ENCODE assay signal across 9 cellular contexts in the genomic region with DNA sequence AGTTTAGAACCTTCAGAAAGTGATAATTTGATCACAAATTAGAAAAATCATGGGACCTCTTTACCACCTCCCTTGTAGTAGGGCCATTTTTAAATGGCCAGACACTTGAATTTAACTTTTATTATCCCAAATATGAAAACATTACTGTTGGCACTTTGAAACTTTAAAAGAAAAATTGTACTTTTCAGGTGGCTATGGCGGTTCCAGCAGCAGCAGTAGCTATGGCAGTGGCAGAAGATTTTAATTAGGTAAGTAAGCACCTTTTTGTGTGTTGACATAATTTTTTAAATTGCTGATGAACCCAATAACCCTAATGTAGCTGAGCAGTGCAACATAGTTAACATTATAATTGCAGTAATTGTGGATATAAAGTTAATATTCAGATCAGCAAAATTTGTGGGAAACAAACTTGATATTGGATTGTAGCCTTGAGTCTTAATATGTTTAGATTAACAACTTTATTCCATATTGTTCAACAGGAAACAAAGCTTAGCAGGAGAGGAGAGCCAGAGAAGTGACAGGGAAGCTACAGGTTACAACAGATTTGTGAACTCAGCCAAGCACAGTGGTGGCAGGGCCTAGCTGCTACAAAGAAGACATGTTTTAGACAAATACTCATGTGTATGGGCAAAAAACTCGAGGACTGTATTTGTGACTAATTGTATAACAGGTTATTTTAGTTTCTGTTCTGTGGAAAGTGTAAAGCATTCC. TPM values are rescaled to one million over a fixed set of nuclear protein-coding genes. Genes with fewer than 3 reads are reported as not detected.
DNase-seq lines count a peak whose midpoint lies in the region; ATAC-seq, FAIRE-seq and TF ChIP-seq lines count a peak whose summit lies in the region.
"Not testable (repeated sequence)": the region's sequence is repeated elsewhere in the genome, so short reads cannot be mapped to it uniquely, and the experiment has no call there.
"Had no signal": no experiment of that assay in that cellular context is flagged by ENCODE, and none has a peak within 500 bp of the region (broad histone marks: within the 10 kb centered on the region; RNA-seq: fewer than 3 reads in every experiment).

No MANE protein-coding gene starts in this region.

- ATAC-seq in stimulated activated naive B cell treated with anti-CD40 and anti-IgM and Interleukin-4, amounts not matched to agents 10 μg/mL and 1 μg/mL and 100 μg/mL, for 72 hours (replicated peaks), result not testable (repeated sequence)

- intact Hi-C loops in activated naive CD4-positive, alpha-beta T cell treated with anti-CD3 and anti-CD28 coated beads for 36 hours (cut with micrococcal nuclease), result loop anchor here (5.0 kb wide), 3 partner anchors 202 to 1077 kb away; a partner anchor contains a TSS

- not testable (repeated sequence) for TF ChIP-seq CTCF in BE2C (IDR thresholded peaks at IDR 0.05; ENCODE audit: low read depth, low read length); HEK293 (tag by site-specific recombination; IDR thresholded peaks at IDR 0.05); H1 (IDR thresholded peaks at IDR 0.05; ENCODE audit: control extremely low read depth in 1 of 3, insufficient read depth in 1 of 3, low read depth in 1 of 3, low read length in 3 of 3); neural cell (IDR thresholded peaks at IDR 0.05; ENCODE audit: poor library complexity, severe bottlenecking)

- TF ChIP-seq EP300 in H1 (IDR thresholded peaks at IDR 0.05; ENCODE audit: borderline replicate concordance in 1 of 2, low read depth in 2 of 2, low read length in 2 of 2); neural cell (conservative IDR thresholded peaks at IDR 0.05; ENCODE audit: poor library complexity, severe bottlenecking): not testable (repeated sequence)

- H4K91ac ChIP-seq in H1 (replicated peaks; ENCODE audit: insufficient read length, low read length), result not testable (repeated sequence)

- TF ChIP-seq RAD21 in H1 (IDR thresholded peaks at IDR 0.05 in 1 of 2, conservative IDR thresholded peaks at IDR 0.05 in 1 of 2; ENCODE audit: low read depth in 2 of 2, low read length in 2 of 2); neural cell (conservative IDR thresholded peaks at IDR 0.05): not testable (repeated sequence)

- not testable (repeated sequence) for H3K9me3 Mint-ChIP-seq in activated naive CD4-positive, alpha-beta T cell treated with anti-CD3 and anti-CD28 coated beads for 36 hours; stimulated activated naive B cell treated with anti-CD40 and anti-IgM and Interleukin-4, amounts not matched to agents 10 μg/mL and 1 μg/mL and 100 μg/mL, for 72 hours

- H3K36me3 ChIP-seq in BE2C (peaks cover 78% of the 10 kb centered on the region), HEK293 (ENCODE audit: control insufficient read depth in 2 of 2, insufficient read depth in 1 of 2, low read length in 2 of 2) (peaks cover 53 to 73% of the 10 kb centered on the region in 2 experiments), H1 (ENCODE audit: control insufficient read depth in 2 of 4, insufficient read depth in 4 of 4, low read length in 3 of 4) (peaks cover 43 to 75% (median 60%) of the 10 kb centered on the region in 4 experiments), iPS-18a (ENCODE audit: control insufficient read depth, low read depth, low read length) (peaks cover 68% of the 10 kb centered on the region), neural cell (ENCODE audit: insufficient read depth, low read length) (peaks cover 18% of the 10 kb centered on the region)

- H3K79me2 ChIP-seq in H1 (ENCODE audit: control insufficient read depth in 1 of 2, insufficient read depth in 2 of 2, low read length in 2 of 2) (peaks cover 8 to 40% of the 10 kb centered on the region in 2 experiments; a peak in 3 of 4 replicates), neural cell (replicated peaks; ENCODE audit: insufficient read depth, low read length) (peaks cover 37% of the 10 kb centered on the region)

- peaks cover 18 to 22% of the 10 kb centered on the region in 2 experiments for H4K20me1 ChIP-seq in H1 (replicated peaks in 1 of 2; ENCODE audit: control insufficient read depth in 1 of 2, insufficient read depth in 2 of 2, low read length in 2 of 2)
- peaks cover 27% of the 10 kb centered on the region for H4K20me1 ChIP-seq in neural cell (ENCODE audit: insufficient read depth)

- not testable (repeated sequence) for H3K56ac ChIP-seq in H1 (replicated peaks; ENCODE audit: insufficient read length, low read depth, low read length)

- not testable (repeated sequence) for H3K36me3 Mint-ChIP-seq in activated naive CD4-positive, alpha-beta T cell treated with anti-CD3 and anti-CD28 coated beads for 36 hours (ENCODE audit: low read depth)
- peaks cover 18 to 32% of the 10 kb centered on the region in 2 donors for H3K36me3 Mint-ChIP-seq in stimulated activated naive B cell treated with anti-CD40 and anti-IgM and Interleukin-4, amounts not matched to agents 10 μg/mL and 1 μg/mL and 100 μg/mL, for 72 hours

- WGBS in H1 (ENCODE audit: extremely low coverage in 1 of 2, insufficient coverage in 1 of 2, insufficient read length in 1 of 2, insufficient replicate concordance in 2 of 2, low coverage in 1 of 2, low lambda C conversion rate in 2 of 2, missing lambda C conversion rate in 1 of 2), 2 experiments, result 89% methylated on average over 1 of the region's 2 CpGs; no CpG with 5 or more reads in 1 of the 2 experiments

- H3K4ac ChIP-seq in H1 (replicated peaks; ENCODE audit: insufficient read length, low read depth, low read length), result not testable (repeated sequence)

- 0 out of 2 replicates have a peak overlapping the region, but pooled peaks have one; percentile 20 for H3K27ac ChIP-seq in HEK293 (ENCODE audit: extremely low read depth, low read depth, low read length)
- H3K27ac ChIP-seq in H1 (ENCODE audit: low read depth, low read length); iPS-18a (ENCODE audit: low read length); neural cell (ENCODE audit: low read length): not testable (repeated sequence)

- FAIRE-seq in H1 (lab: Jason Lieb, UNC), result not testable (repeated sequence)

- DNase-seq in BE2C; activated naive CD4-positive, alpha-beta T cell treated with anti-CD3 and anti-CD28 coated beads for 36 hours; H1 (ENCODE audit: low read depth in 1 of 2, low spot score in 2 of 2); stimulated activated naive B cell treated with anti-CD40 and anti-IgM and Interleukin-4, amounts not matched to agents 10 μg/mL and 1 μg/mL and 100 μg/mL, for 72 hours: not testable (repeated sequence)

- not testable (repeated sequence) for H2AFZ ChIP-seq in H1 (ENCODE audit: low read length); neural cell (ENCODE audit: low read depth, low read length)

- not testable (repeated sequence) for H3K27me3 Mint-ChIP-seq in activated naive CD4-positive, alpha-beta T cell treated with anti-CD3 and anti-CD28 coated beads for 36 hours (ENCODE audit: low read depth); stimulated activated naive B cell treated with anti-CD40 and anti-IgM and Interleukin-4, amounts not matched to agents 10 μg/mL and 1 μg/mL and 100 μg/mL, for 72 hours

- not testable (repeated sequence) for H3K9me3 ChIP-seq in BE2C; HEK293 (ENCODE audit: control insufficient read depth, insufficient read depth, low read depth, low read length); H1 (ENCODE audit: insufficient read depth in 2 of 2, low read depth in 1 of 2, low read length in 1 of 2); iPS-18a (ENCODE audit: control insufficient read depth, low read depth, low read length); neural cell (ENCODE audit: low read length)

- H3K4me3 ChIP-seq in BE2C (ENCODE audit: low read depth, low read length), result peak overlapping the region; percentile 78
- peak overlapping the region; percentile 11; the same call in 1 of the 2 replicates for H3K4me3 ChIP-seq in HEK293 (ENCODE audit: low read depth, low read length)
- H3K4me3 ChIP-seq in H1 (ENCODE audit: extremely low read depth in 1 of 4, insufficient read depth in 2 of 4, low read depth in 3 of 4, low read length in 4 of 4), result peak overlapping the region in 2 of 4 experiments; percentile 83 to 98; a peak in 5 of 8 replicates
- peak overlapping the region; percentile 89 for H3K4me3 ChIP-seq in iPS-18a (ENCODE audit: low read length)
- peak overlapping the region; percentile 74 for H3K4me3 ChIP-seq in neural cell (ENCODE audit: low read length)

- POLR2A ChIA-PET in HEK293 (lab: Yijun Ruan, JAX) (interaction anchor here (0.5 to 1.9 kb wide), 6 partner anchors 8 to 95 kb away, joined by 3 to 8 read pairs (median 4); a partner anchor contains a TSS), H1 (lab: Charles Lee; ENCODE audit: partially characterized antibody) (interaction anchor here (0.7 to 15.0 kb wide), 24 partner anchors 10 to 1348 kb away, joined by 3 to 1006 read pairs (median 7); a partner anchor contains a TSS)

- CTCF ChIA-PET in HEK293 (lab: Yijun Ruan, JAX) (interaction anchor here (0.7 to 3.7 kb wide), 7 partner anchors 32 to 88 kb away, joined by 3 to 27 read pairs (median 3); no protein-coding TSS in a partner anchor), H1 (lab: Charles Lee; ENCODE audit: partially characterized antibody) (interaction anchor here (0.7 to 1.7 kb wide), 7 partner anchors 9 to 115 kb away, joined by 3 to 9 read pairs (median 3); a partner anchor contains a TSS)
- CTCF ChIA-PET in activated naive CD4-positive, alpha-beta T cell treated with anti-CD3 and anti-CD28 coated beads for 36 hours (lab: Charles Lee), result interaction anchor here (1.0 to 2.0 kb wide), 5 partner anchors 10 to 72 kb away, joined by 3 to 10 read pairs (median 5); no protein-coding TSS in a partner anchor

- H3K27ac Mint-ChIP-seq in activated naive CD4-positive, alpha-beta T cell treated with anti-CD3 and anti-CD28 coated beads for 36 hours, result peak overlapping the region; percentile 57
- H3K27ac Mint-ChIP-seq in stimulated activated naive B cell treated with anti-CD40 and anti-IgM and Interleukin-4, amounts not matched to agents 10 μg/mL and 1 μg/mL and 100 μg/mL, for 72 hours, result peak overlapping the region; percentile 81

- not testable (repeated sequence) for TF ChIP-seq POLR2A in H1 (IDR thresholded peaks at IDR 0.05; ENCODE audit: control extremely low read depth in 1 of 2, low read depth in 2 of 2, low read length in 2 of 2)

- H2AK5ac ChIP-seq in H1 (ENCODE audit: low read depth, low read length), result not testable (repeated sequence)

- not testable (repeated sequence) for H2BK5ac ChIP-seq in H1 (ENCODE audit: low read depth, low read length)

- H3K14ac ChIP-seq in H1 (ENCODE audit: insufficient read length), result not testable (repeated sequence)

- H3K79me1 ChIP-seq in H1 (ENCODE audit: low read depth, low read length), result not testable (repeated sequence)

- not testable (repeated sequence) for H3K9me2 ChIP-seq in neural cell (ENCODE audit: insufficient read depth, low read length)

- not testable (repeated sequence) for H2BK15ac ChIP-seq in H1 (ENCODE audit: low read length)

- H2BK12ac ChIP-seq in H1 (ENCODE audit: low read depth, low read length), result not testable (repeated sequence)

- H2BK120ac ChIP-seq in H1 (replicated peaks; ENCODE audit: low read depth, low read length), result not testable (repeated sequence)

- not testable (repeated sequence) for H4K8ac ChIP-seq in H1 (ENCODE audit: extremely low read depth, insufficient read depth, low read length)

- not testable (repeated sequence) for H3K9ac ChIP-seq in H1 (replicated peaks in 1 of 4; ENCODE audit: extremely low read depth in 1 of 4, low read depth in 3 of 4, low read length in 3 of 4)
- H3K9ac ChIP-seq in iPS-18a (ENCODE audit: low read length) (peak overlapping the region; percentile 99), neural cell (ENCODE audit: low read length) (peak overlapping the region; percentile 35)

- H3K23ac ChIP-seq in H1 (ENCODE audit: insufficient read length), result not testable (repeated sequence)

- peaks cover 37% of the 10 kb centered on the region for H3K4me1 Mint-ChIP-seq in activated naive CD4-positive, alpha-beta T cell treated with anti-CD3 and anti-CD28 coated beads for 36 hours (ENCODE audit: low read depth)
- peaks cover 22 to 54% of the 10 kb centered on the region in 2 donors for H3K4me1 Mint-ChIP-seq in stimulated activated naive B cell treated with anti-CD40 and anti-IgM and Interleukin-4, amounts not matched to agents 10 μg/mL and 1 μg/mL and 100 μg/mL, for 72 hours

- not testable (repeated sequence) for H3K27me3 ChIP-seq in BE2C; H1 (replicated peaks in 1 of 4; ENCODE audit: control insufficient read depth in 3 of 4, extremely low read depth in 1 of 4, insufficient read depth in 3 of 4, low read length in 3 of 4); iPS-18a (ENCODE audit: control insufficient read depth, insufficient read depth, low read length); neural cell (ENCODE audit: insufficient read depth, low read depth, low read length)

- H4K5ac ChIP-seq in H1 (ENCODE audit: insufficient read length, low read depth, low read length), result not testable (repeated sequence)

- H3K18ac ChIP-seq in H1 (ENCODE audit: extremely low read depth, low read length), result not testable (repeated sequence)

- not testable (repeated sequence) for H3F3A ChIP-seq in neural cell (ENCODE audit: insufficient read depth, low read length, poor library complexity, severe bottlenecking)

- H3K4me3 Mint-ChIP-seq in activated naive CD4-positive, alpha-beta T cell treated with anti-CD3 and anti-CD28 coated beads for 36 hours, result not testable (repeated sequence)
- peak overlapping the region in 1 of 2 donors; percentile 57 for H3K4me3 Mint-ChIP-seq in stimulated activated naive B cell treated with anti-CD40 and anti-IgM and Interleukin-4, amounts not matched to agents 10 μg/mL and 1 μg/mL and 100 μg/mL, for 72 hours

- H3K4me2 ChIP-seq in H1 (ENCODE audit: insufficient read depth in 1 of 2, low read depth in 2 of 2, low read length in 2 of 2) (peak overlapping the region; percentile 62 to 67), neural cell (ENCODE audit: low read length) (peak overlapping the region; percentile 86)

- not testable (repeated sequence) for H3K4me1 ChIP-seq in BE2C; HEK293 (ENCODE audit: control insufficient read depth, insufficient read depth, low read length); H1 (replicated peaks in 1 of 4; ENCODE audit: control insufficient read depth in 3 of 4, insufficient read depth in 4 of 4, low read length in 3 of 4); iPS-18a (ENCODE audit: control insufficient read depth, low read depth, low read length)

- H3K23me2 ChIP-seq in H1 (ENCODE audit: low read depth, low read length), result not testable (repeated sequence)

- not testable (repeated sequence) for H2BK20ac ChIP-seq in H1 (ENCODE audit: low read length)

RNA-seq across cellular contexts. Expression of a gene that starts 3.7 kb away (rescaled TPM):
- polyA plus RNA-seq in BE2C (2012; ENCODE audit: insufficient read depth, insufficient read length, low read depth), result 1,163 TPM
- polyA plus RNA-seq in PFSK-1 (2012; ENCODE audit: insufficient read length, low read depth), result 562 TPM
- total RNA-seq in activated naive CD4-positive, alpha-beta T cell treated with anti-CD3 and anti-CD28 coated beads for 36 hours, result 1,000 to 10,000 TPM; 2,231 to 2,234 TPM
- 2,738 and 2,756 TPM in 2 replicates for total RNA-seq in H1 (2021; fragmentation: NEBNext Ultra II Directional; extraction: Animal tissue kit (Norgen Biotek cat#: 25700))
- polyA plus RNA-seq in H1 (2011; rRNA removed) (645 and 835 TPM in 2 replicates), neural cell (526 and 613 TPM in 2 replicates)
- polyA plus RNA-seq in H1 (2011; cell fraction: cytosol; rRNA removed), result 1,857 TPM
- 829 TPM for polyA plus RNA-seq in H1 (2011; cell fraction: nucleus; rRNA removed)
- 3,527 to 3,732 TPM (median 3,691 TPM) in 4 replicates for polyA plus RNA-seq in H1 (2012, experiment 1 of 2)
- polyA plus RNA-seq in H1 (2012, experiment 2 of 2), result 538 TPM
- polyA plus RNA-seq in H1 (2013, experiment 1 of 2), result 2,134 TPM
- 2,146 TPM for polyA plus RNA-seq in H1 (2013, experiment 2 of 2)
- polyA minus RNA-seq in H1 (2011; rRNA and poly(A)+ RNA removed), result 697 and 783 TPM in 2 replicates
- 622 TPM for polyA minus RNA-seq in H1 (2011; cell fraction: cytosol; rRNA and poly(A)+ RNA removed)
- polyA minus RNA-seq in H1 (2011; cell fraction: nucleus; rRNA and poly(A)+ RNA removed), result 916 TPM
- polyA minus RNA-seq in neural cell, result 448 and 468 TPM in 2 replicates

RNA-seq across cellular contexts. Expression of a gene that starts 4.3 kb away (rescaled TPM):
- polyA plus RNA-seq in BE2C (2012; ENCODE audit: insufficient read depth, insufficient read length, low read depth), result 30.1 TPM
- polyA plus RNA-seq in PFSK-1 (2012; ENCODE audit: insufficient read length, low read depth), result 9.5 TPM
- total RNA-seq in activated naive CD4-positive, alpha-beta T cell treated with anti-CD3 and anti-CD28 coated beads for 36 hours, result 100 to 1,000 TPM; 169 to 173 TPM
- 217 and 231 TPM in 2 replicates for total RNA-seq in H1 (2021; fragmentation: NEBNext Ultra II Directional; extraction: Animal tissue kit (Norgen Biotek cat#: 25700))
- polyA plus RNA-seq in H1 (2011; rRNA removed) (35.4 and 62.4 TPM in 2 replicates), neural cell (57.1 and 64.0 TPM in 2 replicates)
- 52.0 TPM for polyA plus RNA-seq in H1 (2011; cell fraction: cytosol; rRNA removed)
- polyA plus RNA-seq in H1 (2011; cell fraction: nucleus; rRNA removed), result 21.4 TPM
- 44.8 to 102 TPM (median 55.1 TPM) in 4 replicates for polyA plus RNA-seq in H1 (2012, experiment 1 of 2)
- 7.4 TPM for polyA plus RNA-seq in H1 (2012, experiment 2 of 2)
- 74.7 TPM for polyA plus RNA-seq in H1 (2013, experiment 1 of 2)
- polyA plus RNA-seq in H1 (2013, experiment 2 of 2), result 75.0 TPM
- 216 and 244 TPM in 2 replicates for polyA minus RNA-seq in H1 (2011; rRNA and poly(A)+ RNA removed)
- 117 TPM for polyA minus RNA-seq in H1 (2011; cell fraction: cytosol; rRNA and poly(A)+ RNA removed)
- polyA minus RNA-seq in H1 (2011; cell fraction: nucleus; rRNA and poly(A)+ RNA removed), result 68.3 TPM
- 270 and 337 TPM in 2 replicates for polyA minus RNA-seq in neural cell

RNA-seq across cellular contexts. Expression of a gene that starts 16.6 kb away (rescaled TPM):
- 0.97 TPM for polyA plus RNA-seq in BE2C (2012; ENCODE audit: insufficient read depth, insufficient read length, low read depth)
- not detected for polyA plus RNA-seq in PFSK-1 (2012; ENCODE audit: insufficient read length, low read depth)
- total RNA-seq in activated naive CD4-positive, alpha-beta T cell treated with anti-CD3 and anti-CD28 coated beads for 36 hours, result not detected
- 1.4 and 2.0 TPM in 2 replicates for total RNA-seq in H1 (2021; fragmentation: NEBNext Ultra II Directional; extraction: Animal tissue kit (Norgen Biotek cat#: 25700))
- polyA plus RNA-seq in H1 (2011; rRNA removed), result 6.1 and 8.3 TPM in 2 replicates
- 6.2 TPM for polyA plus RNA-seq in H1 (2011; cell fraction: cytosol; rRNA removed)
- 8.8 TPM for polyA plus RNA-seq in H1 (2011; cell fraction: nucleus; rRNA removed)
- 2.8 to 4.8 TPM (median 3.9 TPM) in 4 replicates for polyA plus RNA-seq in H1 (2012, experiment 1 of 2)
- 5.1 TPM for polyA plus RNA-seq in H1 (2012, experiment 2 of 2)
- 1.5 TPM for polyA plus RNA-seq in H1 (2013, experiment 1 of 2)
- 1.4 TPM for polyA plus RNA-seq in H1 (2013, experiment 2 of 2)
- 4.6 and 6.3 TPM in 2 replicates for polyA minus RNA-seq in H1 (2011; rRNA and poly(A)+ RNA removed)
- 3.5 TPM for polyA minus RNA-seq in H1 (2011; cell fraction: cytosol; rRNA and poly(A)+ RNA removed)
- polyA minus RNA-seq in H1 (2011; cell fraction: nucleus; rRNA and poly(A)+ RNA removed), result 2.8 TPM
- not detected in 2 replicates for polyA plus RNA-seq in neural cell
- polyA minus RNA-seq in neural cell, result not detected in 2 replicates
- total RNA-seq: vagina had no signal

RNA-seq across cellular contexts. Expression of a gene that starts 40.7 kb away (rescaled TPM):
- 156 TPM for polyA plus RNA-seq in BE2C (2012; ENCODE audit: insufficient read depth, insufficient read length, low read depth)
- polyA plus RNA-seq in PFSK-1 (2012; ENCODE audit: insufficient read length, low read depth), result 111 TPM
- total RNA-seq in activated naive CD4-positive, alpha-beta T cell treated with anti-CD3 and anti-CD28 coated beads for 36 hours, result 100 to 1,000 TPM in 1 of 2 experiments, 10 to 100 TPM in 1; 98.0 to 105 TPM
- 94.2 and 103 TPM in 2 replicates for total RNA-seq in H1 (2021; fragmentation: NEBNext Ultra II Directional; extraction: Animal tissue kit (Norgen Biotek cat#: 25700))
- polyA plus RNA-seq in H1 (2011; rRNA removed) (88.2 and 133 TPM in 2 replicates), neural cell (159 and 192 TPM in 2 replicates)
- 103 TPM for polyA plus RNA-seq in H1 (2011; cell fraction: cytosol; rRNA removed)
- polyA plus RNA-seq in H1 (2011; cell fraction: nucleus; rRNA removed), result 56.0 TPM
- polyA plus RNA-seq in H1 (2012, experiment 1 of 2), result 114 to 158 TPM (median 123 TPM) in 4 replicates
- 287 TPM for polyA plus RNA-seq in H1 (2012, experiment 2 of 2)
- polyA plus RNA-seq in H1 (2013, experiment 1 of 2), result 73.3 TPM
- polyA plus RNA-seq in H1 (2013, experiment 2 of 2), result 80.0 TPM
- 71.3 and 86.2 TPM in 2 replicates for polyA minus RNA-seq in H1 (2011; rRNA and poly(A)+ RNA removed)
- polyA minus RNA-seq in H1 (2011; cell fraction: cytosol; rRNA and poly(A)+ RNA removed), result 68.3 TPM
- 27.2 TPM for polyA minus RNA-seq in H1 (2011; cell fraction: nucleus; rRNA and poly(A)+ RNA removed)
- polyA minus RNA-seq in neural cell, result 90.3 and 97.5 TPM in 2 replicates
